Comparison of ENCODE assay signal across 29 cellular contexts in the genomic region with DNA sequence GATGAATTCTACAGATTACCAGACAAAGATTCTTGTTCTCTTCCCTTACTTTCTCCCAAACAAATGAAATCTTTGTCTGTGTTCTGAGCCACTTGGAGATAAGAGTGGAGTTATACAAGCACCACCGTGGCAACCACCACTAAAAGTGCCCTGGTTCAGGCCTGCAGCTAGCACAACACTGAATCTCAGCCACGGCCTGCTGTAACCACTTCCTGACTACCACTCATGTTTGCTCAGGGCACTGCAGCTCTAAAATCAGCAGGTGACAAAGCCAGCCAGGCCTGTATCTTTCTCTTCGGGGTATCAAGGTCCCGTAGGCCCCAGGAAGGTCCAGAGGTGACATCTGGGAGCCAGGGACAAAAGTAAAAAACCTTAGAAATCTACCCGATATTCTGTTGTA. TPM values are rescaled to one million over a fixed set of nuclear protein-coding genes. Genes with fewer than 3 reads are reported as not detected.
DNase-seq lines count a peak whose midpoint lies in the region; ATAC-seq and TF ChIP-seq lines count a peak whose summit lies in the region.
"Had no signal": no experiment of that assay in that cellular context is flagged by ENCODE, and none has a peak within 500 bp of the region (broad histone marks: within the 10 kb centered on the region; RNA-seq: fewer than 3 reads in every experiment).

No MANE protein-coding gene starts in this region.

- intact Hi-C loops in CD8-positive, alpha-beta T cell (cut with DNase I, micrococcal nuclease), result no loop called here

- peaks cover 10% of the 10 kb centered on the region for H3K4me1 Mint-ChIP-seq in CD8-positive, alpha-beta T cell (ENCODE audit: low read depth)
- H3K4me1 Mint-ChIP-seq: H9, WTC11 had no signal

- DNase-seq in stimulated activated CD4-positive, alpha-beta T cell treated with anti-CD3 and anti-CD28 coated beads, Interleukin-1b, Interleukin-23, amount 100 ng/mL, for 48 hours, result peak; percentile 10
- DNase-seq in stimulated activated CD4-positive, alpha-beta T cell treated with anti-CD3 and anti-CD28 coated beads, Interleukin-2, amount 100 ng/mL, for 48 hours, result no peak
- DNase-seq in HT1080 (ENCODE audit: low read depth), result peak; percentile 5
- DNase-seq in Peyer's patch, result no peak
- no peak for DNase-seq in CD8-positive, alpha-beta T cell
- no peak for DNase-seq in DMS 273 (lab: John Stamatoyannopoulos, UW; ENCODE audit: unreplicated experiment)
- DNase-seq in GM19238 (ENCODE audit: insufficient read length, low spot score), result no peak
- DNase-seq: activated CD4-positive, alpha-beta T cell treated with anti-CD3 and anti-CD28 coated beads, Interleukin-2, amount 50 U/mL, for 48 hours; activated gamma-delta T cell; C1 segment of cervical spinal cord; H9; Kasumi-1; left colon; naive B cell; NCI-H1048; NCI-H187 treated with DMSO at 0.1 percent for 48 hours; NCI-H2227 treated with DMSO at 0.1 percent for 48 hours; NCI-H748 treated with DMSO at 0.1 percent for 48 hours; ovary; SK-N-SH; spleen had no signal

- H3K27ac ChIP-seq in Peyer's patch, result no peak overlapping the region
- no peak overlapping the region for H3K27ac ChIP-seq in CD8-positive, alpha-beta T cell (ENCODE audit: low read depth, low read length)
- H3K27ac ChIP-seq: cardiac muscle cell, ovary, right atrium auricular region, spleen had no signal

- no peaks in the 10 kb centered on the region for H3K27me3 ChIP-seq in Peyer's patch
- no peaks in the 10 kb centered on the region for H3K27me3 ChIP-seq in CD8-positive, alpha-beta T cell (ENCODE audit: insufficient read depth, low read length)
- H3K27me3 ChIP-seq: cardiac muscle cell, ovary, right atrium auricular region, spleen had no signal

- no peak overlapping the region for H3K4me3 ChIP-seq in Peyer's patch
- no peak overlapping the region for H3K4me3 ChIP-seq in CD8-positive, alpha-beta T cell (ENCODE audit: low read depth, low read length)
- H3K4me3 ChIP-seq: cardiac muscle cell, ovary, right atrium auricular region, spleen had no signal

- ATAC-seq in GM21390 (IDR thresholded peaks at IDR 0.05; ENCODE audit: unreplicated experiment), result peak; percentile 46
- no peak for ATAC-seq in CD8-positive, alpha-beta T cell
- ATAC-seq: left colon, WTC11 had no signal

- TF ChIP-seq CTCF in Peyer's patch (IDR thresholded peaks at IDR 0.05), result no peak
- TF ChIP-seq CTCF in CD8-positive, alpha-beta T cell (IDR thresholded peaks at IDR 0.05), result no peak

- H3K4me3 Mint-ChIP-seq in CD8-positive, alpha-beta T cell, result no peak overlapping the region
- H3K4me3 Mint-ChIP-seq: H9, naive B cell, WTC11 had no signal

- no peak for TF ChIP-seq POLR2A in Peyer's patch (IDR thresholded peaks at IDR 0.05)

- H3K27ac Mint-ChIP-seq in CD8-positive, alpha-beta T cell, result no peak overlapping the region
- H3K27ac Mint-ChIP-seq: H9, naive B cell, WTC11 had no signal

- H3K36me3 Mint-ChIP-seq in CD8-positive, alpha-beta T cell, result no peaks in the 10 kb centered on the region
- H3K36me3 Mint-ChIP-seq: naive B cell had no signal

- CTCF ChIA-PET in CD8-positive, alpha-beta T cell (lab: Charles Lee), result no interaction called here

- H3K4me1 ChIP-seq in Peyer's patch, result no peaks in the 10 kb centered on the region
- peaks cover 13% of the 10 kb centered on the region for H3K4me1 ChIP-seq in CD8-positive, alpha-beta T cell (ENCODE audit: insufficient read depth, low read length)
- H3K4me1 ChIP-seq: right atrium auricular region, spleen had no signal

- POLR2A ChIA-PET in CD8-positive, alpha-beta T cell (lab: Charles Lee), result no interaction called here

- H3K9me3 Mint-ChIP-seq in CD8-positive, alpha-beta T cell, result peaks cover 5% of the 10 kb centered on the region
- H3K9me3 Mint-ChIP-seq: naive B cell had no signal

- H3K36me3 ChIP-seq in Peyer's patch, result no peaks in the 10 kb centered on the region
- H3K36me3 ChIP-seq in CD8-positive, alpha-beta T cell (ENCODE audit: insufficient read depth, low read length), result no peaks in the 10 kb centered on the region
- H3K36me3 ChIP-seq: cardiac muscle cell, ovary, right atrium auricular region, spleen had no signal

- no peaks in the 10 kb centered on the region for H3K9me3 ChIP-seq in Peyer's patch
- H3K9me3 ChIP-seq in CD8-positive, alpha-beta T cell (ENCODE audit: low read length), result no peaks in the 10 kb centered on the region
- H3K9me3 ChIP-seq: ovary, right atrium auricular region, SK-N-SH, spleen had no signal

- H3K27me3 Mint-ChIP-seq in CD8-positive, alpha-beta T cell (ENCODE audit: low read depth), result no peaks in the 10 kb centered on the region

RNA-seq across cellular contexts. Expression of a gene that starts 3.2 kb away (rescaled TPM):
- not detected in 2 replicates for total RNA-seq in HT1080 (2014; rRNA removed; shearing (Covaris generic))
- polyA plus RNA-seq in HT1080 (2015; cell fraction: cytosol; rRNA removed), result not detected in 2 replicates
- polyA plus RNA-seq in HT1080 (2015; cell fraction: nucleus; rRNA removed), result not detected in 2 replicates
- total RNA-seq in Peyer's patch, result not detected
- total RNA-seq in CD8-positive, alpha-beta T cell, result not detected
- total RNA-seq: cardiac muscle cell, dermis microvascular lymphatic vessel endothelial cell, endothelial cell of umbilical vein, H9, left colon, mesenteric fat pad, ovary, right atrium auricular region, spleen, ureter, WTC11 had no signal
- polyA plus RNA-seq: cardiac muscle cell, endothelial cell of umbilical vein, ovary, SK-N-SH, spleen had no signal

RNA-seq across cellular contexts. Expression of a gene that starts 10.9 kb away (rescaled TPM):
- total RNA-seq in HT1080 (2014; rRNA removed; shearing (Covaris generic)), result not detected in 2 replicates
- not detected in 2 replicates for polyA plus RNA-seq in HT1080 (2015; cell fraction: cytosol; rRNA removed)
- polyA plus RNA-seq in HT1080 (2015; cell fraction: nucleus; rRNA removed), result not detected in 2 replicates
- total RNA-seq in Peyer's patch, result not detected
- not detected for total RNA-seq in CD8-positive, alpha-beta T cell
- total RNA-seq: cardiac muscle cell, dermis microvascular lymphatic vessel endothelial cell, endothelial cell of umbilical vein, H9, left colon, mesenteric fat pad, ovary, right atrium auricular region, spleen, ureter, WTC11 had no signal
- polyA plus RNA-seq: cardiac muscle cell, endothelial cell of umbilical vein, ovary, SK-N-SH, spleen had no signal

RNA-seq across cellular contexts. Expression of a gene that starts 23.8 kb away (rescaled TPM):
- total RNA-seq in HT1080 (2014; rRNA removed; shearing (Covaris generic)), result not detected in 2 replicates
- polyA plus RNA-seq in HT1080 (2015; cell fraction: cytosol; rRNA removed), result not detected in 2 replicates
- not detected in 2 replicates for polyA plus RNA-seq in HT1080 (2015; cell fraction: nucleus; rRNA removed)
- not detected for total RNA-seq in Peyer's patch
- total RNA-seq in CD8-positive, alpha-beta T cell, result not detected
- total RNA-seq: cardiac muscle cell, dermis microvascular lymphatic vessel endothelial cell, endothelial cell of umbilical vein, H9, left colon, mesenteric fat pad, ovary, right atrium auricular region, spleen, ureter, WTC11 had no signal
- polyA plus RNA-seq: cardiac muscle cell, endothelial cell of umbilical vein, ovary, SK-N-SH, spleen had no signal

RNA-seq across cellular contexts. Expression of a gene that starts 30.5 kb away (rescaled TPM):
- not detected in 2 replicates for total RNA-seq in HT1080 (2014; rRNA removed; shearing (Covaris generic))
- not detected in 2 replicates for polyA plus RNA-seq in HT1080 (2015; cell fraction: cytosol; rRNA removed)
- polyA plus RNA-seq in HT1080 (2015; cell fraction: nucleus; rRNA removed), result not detected in 2 replicates
- not detected for total RNA-seq in Peyer's patch
- total RNA-seq in CD8-positive, alpha-beta T cell, result not detected
- total RNA-seq: cardiac muscle cell, dermis microvascular lymphatic vessel endothelial cell, endothelial cell of umbilical vein, H9, left colon, mesenteric fat pad, ovary, right atrium auricular region, spleen, ureter, WTC11 had no signal
- polyA plus RNA-seq: cardiac muscle cell, endothelial cell of umbilical vein, ovary, SK-N-SH, spleen had no signal

RNA-seq across cellular contexts. Expression of a gene that starts 48.0 kb away (rescaled TPM):
- total RNA-seq in HT1080 (2014; rRNA removed; shearing (Covaris generic)), result not detected in 2 replicates
- polyA plus RNA-seq in HT1080 (2015; cell fraction: cytosol; rRNA removed), result not detected in 2 replicates
- not detected in 2 replicates for polyA plus RNA-seq in HT1080 (2015; cell fraction: nucleus; rRNA removed)
- total RNA-seq in Peyer's patch, result not detected
- not detected for total RNA-seq in CD8-positive, alpha-beta T cell
- total RNA-seq: cardiac muscle cell, dermis microvascular lymphatic vessel endothelial cell, endothelial cell of umbilical vein, H9, left colon, mesenteric fat pad, ovary, right atrium auricular region, spleen, ureter, WTC11 had no signal
- polyA plus RNA-seq: cardiac muscle cell, endothelial cell of umbilical vein, ovary, SK-N-SH, spleen had no signal

Comparison
In these comparisons a context has a peak if more than half of its experiments do, and no peak if none do; other contexts are left out.
1. DNase-seq: peak in stimulated activated CD4-positive, alpha-beta T cell treated with anti-CD3 and anti-CD28 coated beads, Interleukin-1b, Interleukin-23, amount 100 ng/mL, for 48 hours (single experiment) and HT1080 (single experiment); none in stimulated activated CD4-positive, alpha-beta T cell treated with anti-CD3 and anti-CD28 coated beads, Interleukin-2, amount 100 ng/mL, for 48 hours (0 of 2), Peyer's patch (0 of 3), CD8-positive, alpha-beta T cell (0 of 7), DMS 273 (single experiment) and GM19238 (single experiment).